In genomic region chr9:85717220-85717619, GRCh38 we compare ENCODE assay signal across 18 cellular contexts.
"Had no signal": no experiment of that assay in that cellular context is flagged by ENCODE, and none has a peak within 500 bp of the region (broad histone marks: within the 10 kb centered on the region; RNA-seq: fewer than 3 reads in every experiment).

No MANE protein-coding gene starts in this region.

- H3K9me3 ChIP-seq: ascending aorta, breast epithelium, gastroesophageal sphincter, suprapubic skin had no signal

- H3K4me3 ChIP-seq: ascending aorta, breast epithelium, gastroesophageal sphincter, heart right ventricle, lung, suprapubic skin had no signal

- H3K36me3 ChIP-seq: ascending aorta, breast epithelium, gastroesophageal sphincter, heart right ventricle, suprapubic skin had no signal

- H3K27ac Mint-ChIP-seq: activated CD4-positive, alpha-beta memory T cell treated with anti-CD3 and anti-CD28 coated beads for 36 hours; activated CD4-positive, alpha-beta T cell treated with anti-CD3 and anti-CD28 coated beads for 36 hours; endodermal cell; type B pancreatic cell had no signal

- DNase-seq: activated CD4-positive, alpha-beta memory T cell treated with anti-CD3 and anti-CD28 coated beads for 36 hours; activated CD4-positive, alpha-beta T cell treated with anti-CD3 and anti-CD28 coated beads for 36 hours; activated T-cell treated with anti-CD3 and anti-CD28 coated beads, Interleukin-2, amount 50 U/mL, for 48 hours; endodermal cell; heart right ventricle; left colon; midbrain; posterior cingulate gyrus; stimulated activated CD4-positive, alpha-beta T cell treated with anti-CD3 and anti-CD28 coated beads, Interleukin-15, amount 100 ng/mL, for 24 hours; stimulated activated CD4-positive, alpha-beta T cell treated with anti-CD3 and anti-CD28 coated beads, Interleukin-4, amount 100 ng/mL, for 1 hour; stimulated activated naive CD4-positive, alpha-beta T cell treated with Interleukin-2 at 50 U/mL for 16 hours; T-helper 9 cell had no signal

- H3K4me1 ChIP-seq: ascending aorta, breast epithelium, gastroesophageal sphincter, suprapubic skin had no signal

- H3K27me3 Mint-ChIP-seq: activated CD4-positive, alpha-beta memory T cell treated with anti-CD3 and anti-CD28 coated beads for 36 hours; activated CD4-positive, alpha-beta T cell treated with anti-CD3 and anti-CD28 coated beads for 36 hours; type B pancreatic cell had no signal

- H3K27ac ChIP-seq: ascending aorta, breast epithelium, gastroesophageal sphincter, suprapubic skin had no signal

- H3K27me3 ChIP-seq: ascending aorta, breast epithelium, gastroesophageal sphincter, heart right ventricle, suprapubic skin had no signal

- ATAC-seq: gastroesophageal sphincter, heart right ventricle, left colon had no signal

- H3K4me3 Mint-ChIP-seq: activated CD4-positive, alpha-beta memory T cell treated with anti-CD3 and anti-CD28 coated beads for 36 hours; activated CD4-positive, alpha-beta T cell treated with anti-CD3 and anti-CD28 coated beads for 36 hours; endodermal cell; type B pancreatic cell had no signal
